In genomic region chr12:33587354-33588081, GRCh38 we compare ENCODE assay signal across 8 cellular contexts.
DNase-seq lines count a peak whose midpoint lies in the region; ATAC-seq, FAIRE-seq and TF ChIP-seq lines count a peak whose summit lies in the region.
"Not testable (repeated sequence)": the region's sequence is repeated elsewhere in the genome, so short reads cannot be mapped to it uniquely, and the experiment has no call there.

No MANE protein-coding gene starts in this region.

- TF ChIP-seq CTCF in CD14-positive monocyte (IDR thresholded peaks at IDR 0.05); PC-3 (conservative IDR thresholded peaks at IDR 0.05; ENCODE audit: low read depth, low read length); bronchial epithelial cell (IDR thresholded peaks at IDR 0.05; ENCODE audit: insufficient read depth, low read length, severe bottlenecking); fibroblast of the aortic adventitia (IDR thresholded peaks at IDR 0.05; ENCODE audit: insufficient read depth, low read length): not testable (repeated sequence)

- not testable (repeated sequence) for H3K36me3 Mint-ChIP-seq in CD14-positive monocyte

- H2BK15ac ChIP-seq in mesendoderm (replicated peaks; ENCODE audit: low read depth): not testable (repeated sequence)

- H3K4me3 Mint-ChIP-seq in CD14-positive monocyte: not testable (repeated sequence)

- H3F3A ChIP-seq in PC-3 (ENCODE audit: low read length, unreplicated experiment): not testable (repeated sequence)

- H2AK5ac ChIP-seq in mesendoderm (ENCODE audit: low read length): not testable (repeated sequence)

- H3K9me3 ChIP-seq in PC-3 (ENCODE audit: low read length); adipocyte (ENCODE audit: control insufficient read depth, low read length); skeletal muscle satellite cell (replicated peaks; ENCODE audit: low read length): not testable (repeated sequence)

- not testable (repeated sequence) for H2BK120ac ChIP-seq in mesendoderm (ENCODE audit: low read depth, low read length)

- CTCF ChIA-PET in PC-3 (lab: Charles Lee): not testable (repeated sequence)

- H3K4me2 ChIP-seq in PC-3 (ENCODE audit: low read length) (peak overlapping the region; percentile 91), skeletal muscle satellite cell (ENCODE audit: low read length) (peak overlapping the region; percentile 65)
- H3K4me2 ChIP-seq in mesendoderm (ENCODE audit: low read length): not testable (repeated sequence)

- not testable (repeated sequence) for H3K4ac ChIP-seq in mesendoderm (ENCODE audit: low read depth, low read length)

- peaks cover 39% of the 10 kb centered on the region for H3K4me1 ChIP-seq in PC-3 (ENCODE audit: insufficient read depth, low read length)
- H3K4me1 ChIP-seq in adipocyte (ENCODE audit: control insufficient read depth, insufficient read depth, low read length): peaks cover 30% of the 10 kb centered on the region
- H3K4me1 ChIP-seq in mesendoderm (ENCODE audit: control insufficient read depth, low read depth, low read length): not testable (repeated sequence)
- peaks cover 18% of the 10 kb centered on the region for H3K4me1 ChIP-seq in skeletal muscle satellite cell (ENCODE audit: control insufficient read depth, insufficient read depth, low read length)

- H3K23ac ChIP-seq in mesendoderm (ENCODE audit: low read length): not testable (repeated sequence)

- POLR2A ChIA-PET in PC-3 (lab: Charles Lee; ENCODE audit: unreplicated experiment): not testable (repeated sequence)

- not testable (repeated sequence) for H3K9me2 ChIP-seq in PC-3 (replicated peaks; ENCODE audit: low read length)

- not testable (repeated sequence) for H3K27me3 Mint-ChIP-seq in CD14-positive monocyte (ENCODE audit: low read depth in 3 of 3)

- not testable (repeated sequence) for H4K8ac ChIP-seq in mesendoderm (ENCODE audit: low read depth, low read length)

- H3K56ac ChIP-seq in mesendoderm (ENCODE audit: low read length): not testable (repeated sequence)

- H4K5ac ChIP-seq in mesendoderm (ENCODE audit: low read length): not testable (repeated sequence)

- not testable (repeated sequence) for FAIRE-seq in bronchial epithelial cell (lab: Jason Lieb, UNC)

- peaks cover 15% of the 10 kb centered on the region for H3K4me1 Mint-ChIP-seq in CD14-positive monocyte

- not testable (repeated sequence) for H3K79me2 ChIP-seq in PC-3 (ENCODE audit: low read length); mesendoderm (ENCODE audit: control insufficient read depth, insufficient read depth, low read length)

- H2AFZ ChIP-seq in PC-3 (ENCODE audit: low read length): peak overlapping the region; percentile 54; the same call in 1 of the 2 replicates

- peak overlapping the region; percentile 100 for H3K27ac ChIP-seq in PC-3 (ENCODE audit: low read length)
- H3K27ac ChIP-seq in mesendoderm (ENCODE audit: low read depth, low read length): not testable (repeated sequence)

- not testable (repeated sequence) for DNase-seq in CD14-positive monocyte (ENCODE audit: low spot score); adipocyte (ENCODE audit: low read depth)
- DNase-seq in HT1080 (ENCODE audit: low read depth): peak; percentile 96
- DNase-seq in PC-3: peak; percentile 92
- DNase-seq in bronchial epithelial cell (ENCODE audit: low read depth): peak; percentile 97
- DNase-seq in fibroblast of the aortic adventitia (ENCODE audit: low read depth): peak; percentile 84
- peak; percentile 11 for DNase-seq in mesendoderm

- not testable (repeated sequence) for H3K79me1 ChIP-seq in mesendoderm (ENCODE audit: low read length)

- H3K9ac ChIP-seq in PC-3 (ENCODE audit: low read length) (peak overlapping the region; percentile 88), adipocyte (ENCODE audit: low read length) (peak overlapping the region; percentile 57), skeletal muscle satellite cell (ENCODE audit: low read depth, low read length) (peak overlapping the region; percentile 72)
- not testable (repeated sequence) for H3K9ac ChIP-seq in mesendoderm (ENCODE audit: low read length)

- not testable (repeated sequence) for H2BK5ac ChIP-seq in mesendoderm (ENCODE audit: low read length)

- H3K27ac Mint-ChIP-seq in CD14-positive monocyte: peak overlapping the region in 6 of 7 donors; percentile 33 to 97 (median 78)

- intact Hi-C loops in CD14-positive monocyte (cut with micrococcal nuclease): not testable (repeated sequence)
- intact Hi-C loops in PC-3 (cut with micrococcal nuclease): loop anchor here (5.0 to 10.0 kb wide), 5 partner anchors 103 to 830 kb away; partner anchors contain the start of genes ALG10 and YARS2

- ATAC-seq in PC-3: peak; percentile 85

- no CpG with 5 or more reads among the region's 6 CpGs for WGBS in mesendoderm (ENCODE audit: extremely low coverage, insufficient coverage, low lambda C conversion rate)

- H3K18ac ChIP-seq in mesendoderm (ENCODE audit: low read length): not testable (repeated sequence)

- H3K9me3 Mint-ChIP-seq in CD14-positive monocyte: not testable (repeated sequence)

- H3K4me3 ChIP-seq in PC-3 (ENCODE audit: low read length): peak overlapping the region; percentile 63; the same call in 1 of the 2 replicates
- peak overlapping the region; percentile 43 for H3K4me3 ChIP-seq in adipocyte (ENCODE audit: low read length)
- not testable (repeated sequence) for H3K4me3 ChIP-seq in bronchial epithelial cell (ENCODE audit: low read depth, low read length); fibroblast of the aortic adventitia (ENCODE audit: low read depth, low read length); mesendoderm (ENCODE audit: low read length)
- H3K4me3 ChIP-seq in skeletal muscle satellite cell (ENCODE audit: low read length): peak overlapping the region; percentile 43

- BruUV-seq in PC-3 (replicated peaks; lab: Mats Ljungman, UMichigan): TSS peak; percentile 78

- H3K36me3 ChIP-seq in PC-3 (ENCODE audit: low read depth, low read length); adipocyte (ENCODE audit: control insufficient read depth, insufficient read depth, low read length, severe bottlenecking); bronchial epithelial cell (ENCODE audit: control insufficient read depth, insufficient read depth, low read length); mesendoderm (ENCODE audit: control insufficient read depth, insufficient read depth, low read length); skeletal muscle satellite cell (ENCODE audit: insufficient read depth, low read length): not testable (repeated sequence)

- H4K20me1 ChIP-seq in PC-3 (ENCODE audit: low read length): not testable (repeated sequence)

- not testable (repeated sequence) for H3K27me3 ChIP-seq in PC-3 (ENCODE audit: low read length); adipocyte (replicated peaks; ENCODE audit: control insufficient read depth, insufficient read depth, low read length); bronchial epithelial cell (ENCODE audit: control insufficient read depth, insufficient read depth, low read length); mesendoderm (ENCODE audit: insufficient read depth, low read length, poor library complexity); skeletal muscle satellite cell (ENCODE audit: control insufficient read depth, insufficient read depth, low read length)
